Comparison of ENCODE assay signal across 25 cellular contexts in the genomic region with DNA sequence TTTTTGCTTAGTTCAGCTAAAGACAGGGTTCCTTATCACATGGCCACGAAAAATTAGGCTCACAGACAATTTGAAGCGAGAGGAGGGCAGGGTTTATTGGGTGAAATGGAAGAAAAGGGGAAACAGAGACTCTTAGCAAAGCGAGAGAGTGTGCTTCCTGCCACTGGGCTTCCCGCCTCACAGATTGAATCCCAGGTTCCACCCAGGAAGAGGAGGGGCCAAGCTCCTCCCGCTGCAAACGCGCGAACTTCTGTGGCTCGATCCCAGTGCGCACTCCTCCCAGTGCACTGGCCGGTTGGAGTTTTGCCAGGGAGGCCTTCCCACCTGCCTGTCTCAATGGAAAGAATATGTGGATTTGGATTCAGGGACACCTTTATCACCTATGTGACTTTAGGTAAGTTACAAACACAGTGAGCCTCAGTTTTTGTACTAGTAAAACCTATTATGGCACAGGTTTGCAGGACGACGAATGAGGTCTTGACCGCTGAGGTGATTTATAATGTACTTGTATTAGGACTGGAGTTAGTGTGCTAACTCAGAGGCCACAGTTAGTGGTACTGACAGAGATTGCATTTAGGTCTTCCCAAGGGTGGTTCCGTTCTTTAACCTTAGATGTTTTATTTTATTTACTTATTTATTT. TPM values are rescaled to one million over a fixed set of nuclear protein-coding genes. Genes with fewer than 3 reads are reported as not detected.
"Had no signal": no experiment of that assay in that cellular context is flagged by ENCODE, and none has a peak within 500 bp of the region (broad histone marks: within the 10 kb centered on the region; RNA-seq: fewer than 3 reads in every experiment).

No MANE protein-coding gene starts in this region.

- H3K36me3 ChIP-seq: prostate gland, upper lobe of right lung had no signal

- H3K4me3 Mint-ChIP-seq: activated CD8-positive, alpha-beta memory T cell treated with anti-CD3 and anti-CD28 coated beads, Interleukin-2, amount 10 ng/mL, durations not matched to agents 7 days and 5 days; activated T-cell treated with anti-CD3 and anti-CD28 coated beads, Interleukin-2, amount 50 U/mL, for 24 hours; effector memory CD8-positive, alpha-beta T cell; nephron progenitor cell had no signal

- DNase-seq: activated CD4-positive, alpha-beta T cell treated with anti-CD3 and anti-CD28 coated beads for 1 hour; activated CD4-positive, alpha-beta T cell treated with anti-CD3 and anti-CD28 coated beads, Interleukin-2, amount 50 U/mL, for 48 hours; activated CD8-positive, alpha-beta memory T cell treated with anti-CD3 and anti-CD28 coated beads, Interleukin-2, amount 10 ng/mL, durations not matched to agents 7 days and 5 days; activated naive CD4-positive, alpha-beta T cell treated with anti-CD3 and anti-CD28 coated beads, Interleukin-2, amount 50 U/mL, for 16 hours; activated T-cell treated with anti-CD3 and anti-CD28 coated beads, Interleukin-2, amount 50 U/mL, for 24 hours; dermis blood vessel endothelial cell; effector memory CD8-positive, alpha-beta T cell; head of caudate nucleus; left ventricle myocardium superior; mesenchymal stem cell; nephron progenitor cell; small intestine; stimulated activated CD4-positive, alpha-beta T cell treated with anti-CD3 and anti-CD28 coated beads, Interleukin-4, amount 100 ng/mL, for 4 hours; stimulated activated CD8-positive, alpha-beta memory T cell treated with anti-CD3 and anti-CD28 coated beads, Interleukin-4, amount 100 ng/mL, for 48 hours; stimulated activated naive CD4-positive, alpha-beta T cell treated with Interleukin-2 at 50 U/mL for 16 hours; substantia nigra; T1000; upper lobe of right lung had no signal

- ATAC-seq: activated CD8-positive, alpha-beta memory T cell treated with anti-CD3 and anti-CD28 coated beads, Interleukin-2, amount 10 ng/mL, durations not matched to agents 7 days and 5 days; effector memory CD8-positive, alpha-beta T cell; left ventricle myocardium superior; right cardiac atrium; upper lobe of right lung had no signal

- H3K9me3 ChIP-seq: prostate gland, upper lobe of right lung had no signal

- H3K36me3 Mint-ChIP-seq: activated CD8-positive, alpha-beta memory T cell treated with anti-CD3 and anti-CD28 coated beads, Interleukin-2, amount 10 ng/mL, durations not matched to agents 7 days and 5 days had no signal

- H3K4me1 Mint-ChIP-seq: activated CD8-positive, alpha-beta memory T cell treated with anti-CD3 and anti-CD28 coated beads, Interleukin-2, amount 10 ng/mL, durations not matched to agents 7 days and 5 days had no signal

- H3K4me3 ChIP-seq: prostate gland, upper lobe of right lung had no signal

- H3K27ac Mint-ChIP-seq: activated CD8-positive, alpha-beta memory T cell treated with anti-CD3 and anti-CD28 coated beads, Interleukin-2, amount 10 ng/mL, durations not matched to agents 7 days and 5 days; activated T-cell treated with anti-CD3 and anti-CD28 coated beads, Interleukin-2, amount 50 U/mL, for 24 hours; effector memory CD8-positive, alpha-beta T cell; nephron progenitor cell had no signal

- H3K9me3 Mint-ChIP-seq: activated T-cell treated with anti-CD3 and anti-CD28 coated beads, Interleukin-2, amount 50 U/mL, for 24 hours; effector memory CD8-positive, alpha-beta T cell; nephron progenitor cell had no signal

- H3K27me3 ChIP-seq: upper lobe of right lung had no signal

- H3K27ac ChIP-seq: epithelial cell of prostate, prostate gland, upper lobe of right lung had no signal

- H3K4me1 ChIP-seq: prostate gland, upper lobe of right lung had no signal

- H3K27me3 Mint-ChIP-seq: activated CD8-positive, alpha-beta memory T cell treated with anti-CD3 and anti-CD28 coated beads, Interleukin-2, amount 10 ng/mL, durations not matched to agents 7 days and 5 days had no signal

RNA-seq across cellular contexts. Expression of a gene that starts 48.5 kb away (rescaled TPM):
- total RNA-seq: activated CD8-positive, alpha-beta memory T cell treated with anti-CD3 and anti-CD28 coated beads, Interleukin-2, amount 10 ng/mL, durations not matched to agents 7 days and 5 days; chondrocyte; dermis blood vessel endothelial cell; kidney epithelial cell; left ventricle myocardium superior; osteoblast; right cardiac atrium; upper lobe of right lung had no signal
- polyA plus RNA-seq: adipose tissue, right cardiac atrium, small intestine had no signal
